ENCODE assay signal across 8 cellular contexts in the genomic region with DNA sequence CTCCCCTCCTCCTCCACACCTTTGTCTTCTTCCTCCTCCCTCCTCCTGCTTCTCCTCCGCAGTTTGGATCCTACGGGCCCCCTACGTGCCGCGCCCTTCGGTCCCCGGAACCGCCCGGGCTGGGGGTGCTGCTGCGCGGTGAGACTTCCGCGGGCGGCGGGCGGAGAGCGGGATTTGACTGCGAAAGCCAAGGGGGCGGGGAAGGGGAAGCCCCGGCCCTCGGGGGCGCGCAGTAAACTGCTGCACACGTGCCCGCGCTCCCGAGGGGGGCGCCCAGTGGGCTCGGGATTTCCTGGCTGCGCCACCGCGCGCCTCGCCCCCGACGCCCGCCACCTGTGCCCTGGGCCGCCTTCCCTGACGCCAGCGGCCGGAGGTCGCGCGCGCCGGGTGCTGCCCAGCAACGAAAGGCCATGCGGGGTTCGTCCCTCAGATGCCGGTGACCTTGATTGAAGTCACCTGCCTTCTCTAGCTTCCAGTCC. TPM values are rescaled to one million over a fixed set of nuclear protein-coding genes. Genes with fewer than 3 reads are reported as not detected.
DNase-seq lines count a peak whose midpoint lies in the region; ATAC-seq and TF ChIP-seq lines count a peak whose summit lies in the region.

No MANE protein-coding gene starts in this region.

- POLR2A ChIA-PET in Panc1 (lab: Charles Lee), result no interaction called here

- H3K27me3 ChIP-seq in Panc1 (ENCODE audit: control insufficient read depth, insufficient read depth, low read length) (0 out of 2 replicates have a peak, but pooled peaks cover 2% of the 10 kb centered on the region), smooth muscle cell (ENCODE audit: low read depth) (peaks cover 51% of the 10 kb centered on the region)

- in situ Hi-C loops in Panc1 (cut with HindIII; ENCODE audit: low pct_unique_long_range_greater_than_20kb, low sequenced_read_pairs), result no loop called here

- no peak for TF ChIP-seq CTCF in Panc1 (IDR thresholded peaks at IDR 0.05)
- no peak for TF ChIP-seq CTCF in fibroblast of villous mesenchyme (IDR thresholded peaks at IDR 0.05; ENCODE audit: insufficient read depth, low read depth, low read length)
- no peak for TF ChIP-seq CTCF in smooth muscle cell (IDR thresholded peaks at IDR 0.05; ENCODE audit: borderline replicate concordance, insufficient read depth, poor library complexity, severe bottlenecking)
- TF ChIP-seq CTCF in lower leg skin (IDR thresholded peaks at IDR 0.05), result no peak

- no peak for TF ChIP-seq POLR2A in lower leg skin (IDR thresholded peaks at IDR 0.05)

- H3F3A ChIP-seq in smooth muscle cell (ENCODE audit: low read depth), result peaks cover 9% of the 10 kb centered on the region

- H3K27ac ChIP-seq in Panc1 (ENCODE audit: low read length), result no peak overlapping the region
- no peak overlapping the region for H3K27ac ChIP-seq in smooth muscle cell (ENCODE audit: low read depth)

- under 1% methylated on average over 46 of the region's 50 CpGs for WGBS in smooth muscle cell (ENCODE audit: low lambda C conversion rate)
- 2 to 3% methylated on average over 20 to 48 of the region's 50 CpGs for WGBS in lower leg skin, 2 donors

- no peaks in the 10 kb centered on the region for H3K79me2 ChIP-seq in smooth muscle cell (ENCODE audit: low read depth)

- no peaks in the 10 kb centered on the region for H3K36me3 ChIP-seq in Panc1 (ENCODE audit: control insufficient read depth, insufficient read depth, low read length)
- no peaks in the 10 kb centered on the region for H3K36me3 ChIP-seq in smooth muscle cell (ENCODE audit: low read depth)

- ATAC-seq in Panc1 (no peak), GM19467 (IDR thresholded peaks at IDR 0.05; ENCODE audit: unreplicated experiment) (no peak)

- H3K9ac ChIP-seq in smooth muscle cell (ENCODE audit: low read depth), result no peak overlapping the region

- no peaks in the 10 kb centered on the region for H3K9me3 ChIP-seq in Panc1 (ENCODE audit: control insufficient read depth, insufficient read depth, low read depth, low read length)
- H3K9me3 ChIP-seq in smooth muscle cell (replicated peaks; ENCODE audit: low read depth), result no peaks in the 10 kb centered on the region

- intact Hi-C loops in Panc1 (cut with micrococcal nuclease; ENCODE audit: unreplicated experiment), result loop anchor here (2.0 to 10.0 kb wide), 3 partner anchors 163 to 819 kb away; no protein-coding TSS in a partner anchor
- intact Hi-C loops in lower leg skin (cut with DNase I; ENCODE audit: low total_unique reads), result loop anchor here (10.0 kb wide), 1 partner anchor 813 kb away; no protein-coding TSS in a partner anchor

- CTCF ChIA-PET in Panc1 (lab: Charles Lee), result interaction anchor here (1.2 kb wide), 1 partner anchor 694 kb away, joined by 4 read pairs; no protein-coding TSS in a partner anchor

- H3K4me2 ChIP-seq in smooth muscle cell, result peak overlapping the region; percentile 96

- peak overlapping the region; percentile 61 for H2AFZ ChIP-seq in smooth muscle cell (ENCODE audit: low read depth)

- BruUV-seq in Panc1 (replicated peaks; lab: Mats Ljungman, UMichigan), result no TSS peak

- peak; percentile 40 to 46 for DNase-seq in stimulated activated CD4-positive, alpha-beta T cell treated with anti-CD3 and anti-CD28 coated beads, Interleukin-4, amount 100 ng/mL, for 4 hours
- no peak for DNase-seq in stimulated activated CD4-positive, alpha-beta T cell treated with anti-CD3 and anti-CD28 coated beads, Interleukin-2, amount 100 ng/mL, for 48 hours
- DNase-seq in Panc1 (ENCODE audit: low read depth, low spot score), result no peak
- no peak for DNase-seq in fibroblast of villous mesenchyme (ENCODE audit: low read depth)
- DNase-seq in smooth muscle cell (lab: John Stamatoyannopoulos, UW; ENCODE audit: unreplicated experiment), result no peak
- DNase-seq in lower leg skin (ENCODE audit: low spot score in 2 of 2), result no peak
- DNase-seq in EL, result no peak

- H3K4me3 ChIP-seq in Panc1 (ENCODE audit: low read depth in 2 of 2, low read length in 2 of 2) (peak overlapping the region; percentile 46 to 54), fibroblast of villous mesenchyme (ENCODE audit: low read depth, low read length) (peak overlapping the region; percentile 59), smooth muscle cell (peak overlapping the region; percentile 62), lower leg skin (ENCODE audit: low read depth, poor library complexity, severe bottlenecking) (no peak overlapping the region)

- H4K20me1 ChIP-seq in smooth muscle cell (ENCODE audit: low read depth), result no peaks in the 10 kb centered on the region

- no peaks in the 10 kb centered on the region for H3K4me1 ChIP-seq in Panc1 (ENCODE audit: control insufficient read depth, insufficient read depth, low read length)
- H3K4me1 ChIP-seq in smooth muscle cell (ENCODE audit: low read depth), result peaks cover 5% of the 10 kb centered on the region

RNA-seq across cellular contexts. Expression of gene NKX3-2, which starts 3.3 kb away (rescaled TPM):
- total RNA-seq in Panc1 (2021; ENCODE audit: unreplicated experiment) (1.2 TPM), fibroblast of villous mesenchyme (under 0.01 and 0.32 TPM in 2 replicates), smooth muscle cell (3.6 and 4.4 TPM in 2 replicates), lower leg skin (under 1 TPM in 1 of 4 donors, not detected in 3; 0.78 TPM)
- 0.70 TPM for polyA plus RNA-seq in Panc1 (2012; ENCODE audit: insufficient read length)
- polyA plus RNA-seq in smooth muscle cell, result 4.0 and 6.7 TPM in 2 replicates

Comparison
In these comparisons a context has a peak if more than half of its experiments do, and no peak if none do; other contexts are left out.
1. DNase-seq: peak in stimulated activated CD4-positive, alpha-beta T cell treated with anti-CD3 and anti-CD28 coated beads, Interleukin-4, amount 100 ng/mL, for 4 hours (2 of 2); none in stimulated activated CD4-positive, alpha-beta T cell treated with anti-CD3 and anti-CD28 coated beads, Interleukin-2, amount 100 ng/mL, for 48 hours (0 of 2), Panc1 (single experiment), fibroblast of villous mesenchyme (single experiment), smooth muscle cell (single experiment), lower leg skin (0 of 2) and EL (single experiment).